In the genomic region with DNA sequence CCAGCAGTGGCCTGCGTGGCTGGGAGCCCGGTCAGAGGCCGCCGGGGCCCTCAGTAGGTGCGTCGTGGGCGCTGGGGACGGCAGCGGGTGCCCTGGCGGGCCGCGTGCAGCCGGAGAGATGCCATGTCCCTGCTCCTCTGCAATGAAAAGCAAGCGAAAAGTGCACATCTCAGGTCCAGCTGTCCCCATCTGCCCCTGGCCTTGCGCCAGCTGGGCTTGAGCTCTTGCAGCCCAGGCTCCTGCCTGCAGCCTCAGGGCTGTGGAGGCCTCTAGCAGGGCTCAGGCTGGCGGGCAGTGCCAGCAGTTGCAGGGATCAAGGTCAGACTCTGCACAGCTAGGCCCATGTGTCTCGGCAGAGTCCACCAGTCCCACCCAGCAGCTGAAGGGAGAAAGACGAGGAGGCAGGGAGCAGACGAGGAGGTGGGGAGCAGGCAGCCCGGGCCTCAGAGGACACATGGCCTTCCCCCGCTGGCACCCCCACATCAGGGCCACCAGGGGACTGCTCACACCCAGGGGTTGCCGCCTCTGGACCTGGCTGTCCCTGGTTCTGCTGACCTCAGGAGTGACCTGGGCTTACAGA, we compare ENCODE assay signal across 12 cellular contexts. TPM values are rescaled to one million over a fixed set of nuclear protein-coding genes. Genes with fewer than 3 reads are reported as not detected.
DNase-seq lines count a peak whose midpoint lies in the region; ATAC-seq, FAIRE-seq and TF ChIP-seq lines count a peak whose summit lies in the region.
"Had no signal": no experiment of that assay in that cellular context is flagged by ENCODE, and none has a peak within 500 bp of the region (broad histone marks: within the 10 kb centered on the region; RNA-seq: fewer than 3 reads in every experiment).

No MANE protein-coding gene starts in this region.

- H3K4me1 ChIP-seq in HepG2 (ENCODE audit: insufficient read depth, low read length), result peaks cover 93% of the 10 kb centered on the region
- H3K4me1 ChIP-seq in testis, result peaks cover 82% of the 10 kb centered on the region
- no peaks in the 10 kb centered on the region for H3K4me1 ChIP-seq in MM.1S (ENCODE audit: low read length)

- H3K4me2 ChIP-seq in HepG2 (ENCODE audit: low read depth, low read length) (peak overlapping the region; percentile 64), MM.1S (ENCODE audit: low read depth, low read length) (no peak overlapping the region)

- no peaks in the 10 kb centered on the region for H3F3A ChIP-seq in MM.1S (ENCODE audit: insufficient read depth, low read length)

- no peak for DNase-seq in activated CD4-positive, alpha-beta T cell treated with anti-CD3 and anti-CD28 coated beads, Interleukin-2, amount 10 ng/mL, durations not matched to agents 7 days and 5 days
- DNase-seq in activated CD4-positive, alpha-beta T cell treated with anti-CD3 and anti-CD28 coated beads, Interleukin-2, amount 50 U/mL, for 4 hours, result no peak
- no peak for DNase-seq in activated CD8-positive, alpha-beta T cell treated with anti-CD3 and anti-CD28 coated beads, Interleukin-2, amount 10 ng/mL, durations not matched to agents 7 days and 5 days
- DNase-seq in HepG2 (ENCODE audit: low spot score) (peak; percentile 73), testis (peak; percentile 86), NCI-H748 treated with DMSO at 0.1 percent for 48 hours (lab: John Stamatoyannopoulos, UW) (no peak), MM.1S (no peak), H4 (ENCODE audit: low spot score) (no peak)
- DNase-seq: NCI-H2107; stimulated activated CD4-positive, alpha-beta T cell treated with anti-CD3 and anti-CD28 coated beads, Interleukin-4, amount 100 ng/mL, for 4 hours had no signal

- H3K4me3 ChIP-seq in HepG2 (replicated peaks in 1 of 3; ENCODE audit: insufficient read depth in 1 of 3, low read depth in 2 of 3, low read length in 3 of 3), result peak overlapping the region in 1 of 3 experiments; percentile 17; a peak in 1 of 6 replicates
- no peak overlapping the region for H3K4me3 ChIP-seq in testis
- H3K4me3 ChIP-seq in MM.1S (ENCODE audit: low read length), result no peak overlapping the region

- TF ChIP-seq POLR2A in HepG2 (IDR thresholded peaks at IDR 0.05; ENCODE audit: insufficient read depth in 1 of 2, low read depth in 2 of 2, low read length in 2 of 2) (peak in 1 of 2 experiments; percentile 16; a peak in 1 of 4 replicates), testis (IDR thresholded peaks at IDR 0.05) (no peak)

- 50% methylated on average over 13 of the region's 22 CpGs for whole genome bisulfite sequencing in HepG2 (ENCODE audit: low lambda C conversion rate)
- 32 to 42% methylated on average over 4 to 21 of the region's 22 CpGs for WGBS in testis, 2 donors

- TF ChIP-seq EP300 in HepG2 (IDR thresholded peaks at IDR 0.05; ENCODE audit: low read depth in 2 of 2, low read length in 2 of 2), result no peak
- no peak for TF ChIP-seq EP300 in HepG2 (CRISPR knock-in tag; IDR thresholded peaks at IDR 0.05; ENCODE audit: borderline replicate concordance)

- H4K20me1 ChIP-seq in HepG2 (ENCODE audit: insufficient read depth, low read length), result peaks cover 87% of the 10 kb centered on the region
- H4K20me1 ChIP-seq in MM.1S (ENCODE audit: insufficient read depth, low read length), result no peaks in the 10 kb centered on the region

- H2AFZ ChIP-seq in HepG2 (ENCODE audit: low read length) (no peak overlapping the region), MM.1S (ENCODE audit: low read length) (no peak overlapping the region)

- H3K4me1 Mint-ChIP-seq in activated CD4-positive, alpha-beta T cell treated with anti-CD3 and anti-CD28 coated beads, Interleukin-2, amount 10 ng/mL, durations not matched to agents 7 days and 5 days, result peaks cover 66% of the 10 kb centered on the region
- peaks cover 55% of the 10 kb centered on the region for H3K4me1 Mint-ChIP-seq in activated CD8-positive, alpha-beta T cell treated with anti-CD3 and anti-CD28 coated beads, Interleukin-2, amount 10 ng/mL, durations not matched to agents 7 days and 5 days (ENCODE audit: low read depth)

- no peaks in the 10 kb centered on the region for H3K9me2 ChIP-seq in MM.1S (replicated peaks; ENCODE audit: insufficient read depth, low read length)

- CTCF ChIA-PET in activated CD4-positive, alpha-beta T cell treated with anti-CD3 and anti-CD28 coated beads, Interleukin-2, amount 10 ng/mL, durations not matched to agents 7 days and 5 days (lab: Charles Lee), result interaction anchor here (1.9 kb wide), 1 partner anchor 15 kb away, joined by 6 read pairs; no protein-coding TSS in a partner anchor
- CTCF ChIA-PET in activated CD8-positive, alpha-beta T cell treated with anti-CD3 and anti-CD28 coated beads, Interleukin-2, amount 10 ng/mL, durations not matched to agents 7 days and 5 days (lab: Charles Lee), result interaction anchor here (0.7 kb wide), 1 partner anchor 15 kb away, joined by 3 read pairs; no protein-coding TSS in a partner anchor
- CTCF ChIA-PET in HepG2 (lab: Yijun Ruan, JAX; ENCODE audit: low intra/inter-chr PET ratio, low total read pairs), result no interaction called here

- TF ChIP-seq CTCF in HepG2 (CRISPR knock-in tag; IDR thresholded peaks at IDR 0.05), result peak; percentile 12; the same call in 1 of the 2 replicates
- no peak for TF ChIP-seq CTCF in testis (IDR thresholded peaks at IDR 0.05)
- TF ChIP-seq CTCF in MM.1S (IDR thresholded peaks at IDR 0.05; ENCODE audit: low read length), result no peak

- no TSS peak for BruUV-seq in HepG2 (replicated peaks; lab: Mats Ljungman, UMichigan)

- no peaks in the 10 kb centered on the region for H3K27me3 Mint-ChIP-seq in activated CD4-positive, alpha-beta T cell treated with anti-CD3 and anti-CD28 coated beads, Interleukin-2, amount 10 ng/mL, durations not matched to agents 7 days and 5 days
- no peaks in the 10 kb centered on the region for H3K27me3 Mint-ChIP-seq in activated CD8-positive, alpha-beta T cell treated with anti-CD3 and anti-CD28 coated beads, Interleukin-2, amount 10 ng/mL, durations not matched to agents 7 days and 5 days (ENCODE audit: low read depth)

- H3K27ac ChIP-seq in HepG2 (ENCODE audit: extremely low read length, insufficient read depth, low read length) (peak overlapping the region; percentile 72), testis (peak overlapping the region; percentile 78 to 86), MM.1S (ENCODE audit: low read length) (no peak overlapping the region)

- ATAC-seq in activated CD8-positive, alpha-beta T cell treated with anti-CD3 and anti-CD28 coated beads, Interleukin-2, amount 10 ng/mL, durations not matched to agents 7 days and 5 days, result no peak
- peak; percentile 31 for ATAC-seq in HepG2

- H3K79me2 ChIP-seq in HepG2 (ENCODE audit: insufficient read depth, low read length), result peaks cover 20% of the 10 kb centered on the region
- peaks cover 17% of the 10 kb centered on the region for H3K79me2 ChIP-seq in MM.1S (ENCODE audit: low read length)

- H3K36me3 Mint-ChIP-seq in activated CD4-positive, alpha-beta T cell treated with anti-CD3 and anti-CD28 coated beads, Interleukin-2, amount 10 ng/mL, durations not matched to agents 7 days and 5 days (ENCODE audit: low read depth), result peaks cover 31% of the 10 kb centered on the region
- peaks cover 63% of the 10 kb centered on the region for H3K36me3 Mint-ChIP-seq in activated CD8-positive, alpha-beta T cell treated with anti-CD3 and anti-CD28 coated beads, Interleukin-2, amount 10 ng/mL, durations not matched to agents 7 days and 5 days (ENCODE audit: low read depth)

- H3K9me3 Mint-ChIP-seq in activated CD4-positive, alpha-beta T cell treated with anti-CD3 and anti-CD28 coated beads, Interleukin-2, amount 10 ng/mL, durations not matched to agents 7 days and 5 days, result no peaks in the 10 kb centered on the region
- no peaks in the 10 kb centered on the region for H3K9me3 Mint-ChIP-seq in activated CD8-positive, alpha-beta T cell treated with anti-CD3 and anti-CD28 coated beads, Interleukin-2, amount 10 ng/mL, durations not matched to agents 7 days and 5 days (ENCODE audit: insufficient read depth)

- TF ChIP-seq RAD21 in HepG2 (CRISPR knock-in tag; IDR thresholded peaks at IDR 0.05), result no peak; the same call in 1 of the 2 replicates

- H3K27me3 ChIP-seq in HepG2 (ENCODE audit: control insufficient read depth in 1 of 2, insufficient read depth in 2 of 2, low read length in 2 of 2), result no peaks in the 10 kb centered on the region
- no peaks in the 10 kb centered on the region for H3K27me3 ChIP-seq in testis
- no peaks in the 10 kb centered on the region for H3K27me3 ChIP-seq in MM.1S (replicated peaks; ENCODE audit: insufficient read depth, low read length)

- H3K9ac ChIP-seq in HepG2 (ENCODE audit: insufficient read depth, low read depth, low read length) (peak overlapping the region; percentile 41), MM.1S (ENCODE audit: low read length) (no peak overlapping the region)

- POLR2A ChIA-PET in activated CD4-positive, alpha-beta T cell treated with anti-CD3 and anti-CD28 coated beads, Interleukin-2, amount 10 ng/mL, durations not matched to agents 7 days and 5 days (lab: Charles Lee), result interaction anchor here (0.5 kb wide), 1 partner anchor 25 kb away, joined by 4 read pairs; no protein-coding TSS in a partner anchor
- POLR2A ChIA-PET in activated CD8-positive, alpha-beta T cell treated with anti-CD3 and anti-CD28 coated beads, Interleukin-2, amount 10 ng/mL, durations not matched to agents 7 days and 5 days (lab: Charles Lee), result no interaction called here
- POLR2A ChIA-PET in HepG2 (lab: Yijun Ruan, JAX), result interaction anchor here (0.8 to 7.2 kb wide), 13 partner anchors 10 to 287 kb away, joined by 3 to 96 read pairs (median 35); a partner anchor contains a TSS

- intact Hi-C loops in HepG2 (cut with micrococcal nuclease; ENCODE audit: unreplicated experiment) (loop anchor here (10.0 kb wide), 1 partner anchor 135 kb away; no protein-coding TSS in a partner anchor), testis (cut with DNase I; ENCODE audit: low total_unique reads) (loop anchor here (10.0 kb wide), 1 partner anchor 55 kb away; no protein-coding TSS in a partner anchor)

- no peaks in the 10 kb centered on the region for H3K9me3 ChIP-seq in HepG2 (ENCODE audit: low read length)
- H3K9me3 ChIP-seq in testis, result no peaks in the 10 kb centered on the region
- no peaks in the 10 kb centered on the region for H3K9me3 ChIP-seq in MM.1S (replicated peaks; ENCODE audit: insufficient read depth, low read length)

- peak; percentile 68 for FAIRE-seq in HepG2 (lab: Jason Lieb, UNC)
- FAIRE-seq: colon, keratinocyte had no signal

- in situ Hi-C loops in HepG2 (cut with HindIII; ENCODE audit: extremely low pct_ligation_motif_present, low pct_unique_long_range_greater_than_20kb), result loop anchor here (5.0 kb wide), 1 partner anchor 82 kb away; no protein-coding TSS in a partner anchor

- peaks cover 34 to 47% of the 10 kb centered on the region in 2 experiments for H3K36me3 ChIP-seq in HepG2 (replicated peaks in 1 of 2; ENCODE audit: control insufficient read depth in 1 of 2, insufficient read depth in 2 of 2, low read length in 2 of 2)
- H3K36me3 ChIP-seq in testis (ENCODE audit: low read depth, missing control alignments), result no peaks in the 10 kb centered on the region
- H3K36me3 ChIP-seq in MM.1S (replicated peaks; ENCODE audit: insufficient read depth, low read length), result peaks cover 3% of the 10 kb centered on the region; the same call in 1 of the 2 replicates

- H3K27ac Mint-ChIP-seq in activated CD4-positive, alpha-beta T cell treated with anti-CD3 and anti-CD28 coated beads, Interleukin-2, amount 10 ng/mL, durations not matched to agents 7 days and 5 days, result peak overlapping the region; percentile 69
- H3K27ac Mint-ChIP-seq in activated CD8-positive, alpha-beta T cell treated with anti-CD3 and anti-CD28 coated beads, Interleukin-2, amount 10 ng/mL, durations not matched to agents 7 days and 5 days, result peak overlapping the region; percentile 77

- no peak overlapping the region for H3K4me3 Mint-ChIP-seq in activated CD4-positive, alpha-beta T cell treated with anti-CD3 and anti-CD28 coated beads, Interleukin-2, amount 10 ng/mL, durations not matched to agents 7 days and 5 days
- no peak overlapping the region for H3K4me3 Mint-ChIP-seq in activated CD8-positive, alpha-beta T cell treated with anti-CD3 and anti-CD28 coated beads, Interleukin-2, amount 10 ng/mL, durations not matched to agents 7 days and 5 days

RNA-seq across cellular contexts. Expression of a gene that starts 11.2 kb away (rescaled TPM):
- total RNA-seq in activated CD4-positive, alpha-beta T cell treated with anti-CD3 and anti-CD28 coated beads, Interleukin-2, amount 10 ng/mL, durations not matched to agents 7 days and 5 days, result 100 to 1,000 TPM; 104 to 140 TPM
- total RNA-seq in activated CD8-positive, alpha-beta T cell treated with anti-CD3 and anti-CD28 coated beads, Interleukin-2, amount 10 ng/mL, durations not matched to agents 7 days and 5 days, result 100 to 1,000 TPM; 257 to 264 TPM
- total RNA-seq in HepG2 (2016; rRNA removed; fragmentation: Illumina TruSeq; extraction: Trizol) (99.9 and 242 TPM in 2 replicates), testis (10 to 100 TPM; 67.7 to 71.4 TPM)
- 51.0 and 61.4 TPM in 2 replicates for total RNA-seq in HepG2 (2016; cell fraction: cytosol; rRNA removed; fragmentation: Illumina TruSeq; extraction: Trizol; ENCODE audit: low read depth)
- total RNA-seq in HepG2 (2016; cell fraction: insoluble cytoplasmic fraction; rRNA removed; fragmentation: Illumina TruSeq; extraction: Trizol), result 83.6 and 248 TPM in 2 replicates
- 88.3 and 97.4 TPM in 2 replicates for total RNA-seq in HepG2 (2016; cell fraction: membrane; rRNA removed; fragmentation: Illumina TruSeq; extraction: Trizol)
- total RNA-seq in HepG2 (2016; cell fraction: nucleus; rRNA removed; fragmentation: Illumina TruSeq; extraction: Trizol), result 164 and 200 TPM in 2 replicates
- polyA plus RNA-seq in HepG2 (2011; rRNA removed) (349 and 598 TPM in 2 replicates), testis (ENCODE audit: insufficient read depth, low read depth, low replicate concordance) (70.6 TPM)
- polyA plus RNA-seq in HepG2 (2011; cell fraction: cytosol; rRNA removed), result 384 and 554 TPM in 2 replicates
- polyA plus RNA-seq in HepG2 (2011; cell fraction: nucleus; rRNA removed), result 293 and 327 TPM in 2 replicates
- polyA plus RNA-seq in HepG2 (2012), result 348 and 404 TPM in 2 replicates
- polyA plus RNA-seq in HepG2 (2016; cell fraction: cytosol; fragmentation: Illumina TruSeq; extraction: Trizol; ENCODE audit: low read depth), result 38.7 and 40.7 TPM in 2 replicates
- 95.9 and 111 TPM in 2 replicates for polyA plus RNA-seq in HepG2 (2016; cell fraction: insoluble cytoplasmic fraction; fragmentation: Illumina TruSeq; extraction: Trizol; ENCODE audit: low read depth)
- polyA plus RNA-seq in HepG2 (2016; cell fraction: membrane; fragmentation: Illumina TruSeq; extraction: Trizol; ENCODE audit: low read depth), result 61.0 and 65.9 TPM in 2 replicates
- 334 and 368 TPM in 2 replicates for polyA plus RNA-seq in HepG2 (2016; cell fraction: nucleus; fragmentation: Illumina TruSeq; extraction: Trizol; ENCODE audit: insufficient read depth, low read depth)
- 181 and 1,731 TPM in 2 replicates for polyA minus RNA-seq in HepG2 (2011; rRNA and poly(A)+ RNA removed; ENCODE audit: low replicate concordance)
- 365 and 408 TPM in 2 replicates for polyA minus RNA-seq in HepG2 (2011; cell fraction: cytosol; rRNA and poly(A)+ RNA removed)
- 137 and 145 TPM in 2 replicates for polyA minus RNA-seq in HepG2 (2011; cell fraction: nucleus; rRNA and poly(A)+ RNA removed)
- 22.2 and 30.0 TPM in 2 replicates for total RNA-seq in H4 (2014; rRNA removed; shearing (Covaris generic))

RNA-seq across cellular contexts. Expression of a gene that starts 27.4 kb away (rescaled TPM):
- total RNA-seq in activated CD4-positive, alpha-beta T cell treated with anti-CD3 and anti-CD28 coated beads, Interleukin-2, amount 10 ng/mL, durations not matched to agents 7 days and 5 days, result 10 to 100 TPM; 60.5 to 69.7 TPM
- 10 to 100 TPM; 78.3 to 84.7 TPM for total RNA-seq in activated CD8-positive, alpha-beta T cell treated with anti-CD3 and anti-CD28 coated beads, Interleukin-2, amount 10 ng/mL, durations not matched to agents 7 days and 5 days
- 54.8 and 59.9 TPM in 2 replicates for total RNA-seq in HepG2 (2016; rRNA removed; fragmentation: Illumina TruSeq; extraction: Trizol)
- 85.1 and 122 TPM in 2 replicates for total RNA-seq in HepG2 (2016; cell fraction: cytosol; rRNA removed; fragmentation: Illumina TruSeq; extraction: Trizol; ENCODE audit: low read depth)
- 54.5 and 62.8 TPM in 2 replicates for total RNA-seq in HepG2 (2016; cell fraction: insoluble cytoplasmic fraction; rRNA removed; fragmentation: Illumina TruSeq; extraction: Trizol)
- total RNA-seq in HepG2 (2016; cell fraction: membrane; rRNA removed; fragmentation: Illumina TruSeq; extraction: Trizol), result 78.3 and 105 TPM in 2 replicates
- total RNA-seq in HepG2 (2016; cell fraction: nucleus; rRNA removed; fragmentation: Illumina TruSeq; extraction: Trizol), result 40.6 and 45.1 TPM in 2 replicates
- polyA plus RNA-seq in HepG2 (2011; rRNA removed), result 59.3 and 69.8 TPM in 2 replicates
- 59.9 and 140 TPM in 2 replicates for polyA plus RNA-seq in HepG2 (2011; cell fraction: cytosol; rRNA removed)
- 103 and 130 TPM in 2 replicates for polyA plus RNA-seq in HepG2 (2011; cell fraction: nucleus; rRNA removed)
- 48.8 and 63.7 TPM in 2 replicates for polyA plus RNA-seq in HepG2 (2012)
- polyA plus RNA-seq in HepG2 (2016; cell fraction: cytosol; fragmentation: Illumina TruSeq; extraction: Trizol; ENCODE audit: low read depth), result 113 and 149 TPM in 2 replicates
- 62.5 and 66.4 TPM in 2 replicates for polyA plus RNA-seq in HepG2 (2016; cell fraction: insoluble cytoplasmic fraction; fragmentation: Illumina TruSeq; extraction: Trizol; ENCODE audit: low read depth)
- polyA plus RNA-seq in HepG2 (2016; cell fraction: membrane; fragmentation: Illumina TruSeq; extraction: Trizol; ENCODE audit: low read depth), result 95.1 and 110 TPM in 2 replicates
- 121 and 124 TPM in 2 replicates for polyA plus RNA-seq in HepG2 (2016; cell fraction: nucleus; fragmentation: Illumina TruSeq; extraction: Trizol; ENCODE audit: insufficient read depth, low read depth)
- polyA minus RNA-seq in HepG2 (2011; rRNA and poly(A)+ RNA removed; ENCODE audit: low replicate concordance), result 23.1 and 32.6 TPM in 2 replicates
- 18.1 and 19.8 TPM in 2 replicates for polyA minus RNA-seq in HepG2 (2011; cell fraction: cytosol; rRNA and poly(A)+ RNA removed)
- polyA minus RNA-seq in HepG2 (2011; cell fraction: nucleus; rRNA and poly(A)+ RNA removed), result 27.6 and 37.2 TPM in 2 replicates
- total RNA-seq in testis, result 100 to 1,000 TPM in 1 of 2 donors, 10 to 100 TPM in 1; 71.8 to 111 TPM
- polyA plus RNA-seq in testis (ENCODE audit: insufficient read depth, low read depth, low replicate concordance), result 61.3 TPM
- total RNA-seq in H4 (2014; rRNA removed; shearing (Covaris generic)), result 1.8 and 4.7 TPM in 2 replicates

RNA-seq across cellular contexts. Expression of a gene that starts 33.5 kb away (rescaled TPM):
- total RNA-seq in activated CD4-positive, alpha-beta T cell treated with anti-CD3 and anti-CD28 coated beads, Interleukin-2, amount 10 ng/mL, durations not matched to agents 7 days and 5 days, result 100 to 1,000 TPM; 115 to 142 TPM
- total RNA-seq in activated CD8-positive, alpha-beta T cell treated with anti-CD3 and anti-CD28 coated beads, Interleukin-2, amount 10 ng/mL, durations not matched to agents 7 days and 5 days, result 100 to 1,000 TPM in 1 of 2 experiments, 10 to 100 TPM in 1; 99.5 to 111 TPM
- total RNA-seq in HepG2 (2016; rRNA removed; fragmentation: Illumina TruSeq; extraction: Trizol), result 28.4 and 31.5 TPM in 2 replicates
- total RNA-seq in HepG2 (2016; cell fraction: cytosol; rRNA removed; fragmentation: Illumina TruSeq; extraction: Trizol; ENCODE audit: low read depth), result 19.2 and 20.4 TPM in 2 replicates
- 23.0 and 34.1 TPM in 2 replicates for total RNA-seq in HepG2 (2016; cell fraction: insoluble cytoplasmic fraction; rRNA removed; fragmentation: Illumina TruSeq; extraction: Trizol)
- total RNA-seq in HepG2 (2016; cell fraction: membrane; rRNA removed; fragmentation: Illumina TruSeq; extraction: Trizol), result 24.3 and 26.6 TPM in 2 replicates
- total RNA-seq in HepG2 (2016; cell fraction: nucleus; rRNA removed; fragmentation: Illumina TruSeq; extraction: Trizol), result 42.8 and 45.6 TPM in 2 replicates
- 128 and 148 TPM in 2 replicates for polyA plus RNA-seq in HepG2 (2011; rRNA removed)
- polyA plus RNA-seq in HepG2 (2011; cell fraction: cytosol; rRNA removed), result 81.5 and 90.2 TPM in 2 replicates
- 1,010 and 1,066 TPM in 2 replicates for polyA plus RNA-seq in HepG2 (2011; cell fraction: nucleus; rRNA removed)
- polyA plus RNA-seq in HepG2 (2012), result 164 and 234 TPM in 2 replicates
- polyA plus RNA-seq in HepG2 (2016; cell fraction: cytosol; fragmentation: Illumina TruSeq; extraction: Trizol; ENCODE audit: low read depth), result 19.6 and 21.8 TPM in 2 replicates
- 71.8 and 89.7 TPM in 2 replicates for polyA plus RNA-seq in HepG2 (2016; cell fraction: insoluble cytoplasmic fraction; fragmentation: Illumina TruSeq; extraction: Trizol; ENCODE audit: low read depth)
- 40.8 and 42.7 TPM in 2 replicates for polyA plus RNA-seq in HepG2 (2016; cell fraction: membrane; fragmentation: Illumina TruSeq; extraction: Trizol; ENCODE audit: low read depth)
- 316 and 342 TPM in 2 replicates for polyA plus RNA-seq in HepG2 (2016; cell fraction: nucleus; fragmentation: Illumina TruSeq; extraction: Trizol; ENCODE audit: insufficient read depth, low read depth)
- polyA minus RNA-seq in HepG2 (2011; rRNA and poly(A)+ RNA removed; ENCODE audit: low replicate concordance), result 78.0 and 103 TPM in 2 replicates
- 51.7 and 60.9 TPM in 2 replicates for polyA minus RNA-seq in HepG2 (2011; cell fraction: cytosol; rRNA and poly(A)+ RNA removed)
- 117 and 118 TPM in 2 replicates for polyA minus RNA-seq in HepG2 (2011; cell fraction: nucleus; rRNA and poly(A)+ RNA removed)
- total RNA-seq in testis, result 100 to 1,000 TPM; 137 to 179 TPM
- 178 TPM for polyA plus RNA-seq in testis (ENCODE audit: insufficient read depth, low read depth, low replicate concordance)
- 30.3 and 33.9 TPM in 2 replicates for total RNA-seq in H4 (2014; rRNA removed; shearing (Covaris generic))

Comparison
In these comparisons a context has a peak if more than half of its experiments do, and no peak if none do; other contexts are left out.
1. DNase-seq: peak in HepG2 (single experiment) and testis (single experiment); none in activated CD4-positive, alpha-beta T cell treated with anti-CD3 and anti-CD28 coated beads, Interleukin-2, amount 10 ng/mL, durations not matched to agents 7 days and 5 days (single experiment), activated CD4-positive, alpha-beta T cell treated with anti-CD3 and anti-CD28 coated beads, Interleukin-2, amount 50 U/mL, for 4 hours (0 of 2), activated CD8-positive, alpha-beta T cell treated with anti-CD3 and anti-CD28 coated beads, Interleukin-2, amount 10 ng/mL, durations not matched to agents 7 days and 5 days (single experiment), NCI-H748 treated with DMSO at 0.1 percent for 48 hours (single experiment), MM.1S (single experiment) and H4 (single experiment).